Comparison of ENCODE assay signal across 1 cellular context in the genomic region with DNA sequence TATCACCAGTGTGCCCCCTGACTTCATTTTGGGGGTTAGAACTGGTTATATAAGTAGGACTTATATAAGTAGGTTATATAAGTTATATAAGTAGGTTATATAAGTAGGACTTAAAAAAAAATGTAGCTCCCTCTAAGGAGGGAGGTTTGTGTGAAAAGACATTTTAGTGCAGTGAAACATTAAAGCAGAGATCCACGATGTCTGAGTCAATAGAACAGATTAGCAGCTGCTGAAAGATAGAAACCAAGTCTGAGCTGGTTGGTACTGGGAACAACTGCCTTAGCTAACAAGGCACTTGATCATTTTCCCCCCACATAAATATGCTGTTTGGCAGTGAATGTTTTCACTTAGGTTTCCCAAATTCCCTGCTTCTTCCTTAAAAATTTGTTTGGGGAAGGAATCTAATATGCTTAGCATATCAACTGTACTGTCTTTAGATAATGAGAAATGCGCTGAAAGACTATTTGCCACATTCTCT.
TF ChIP-seq lines count a peak whose summit lies in the region.

No MANE protein-coding gene starts in this region.

TF ChIP-seq in HCT116, 20 proteins besides CTCF, POLR2A, EP300 and RAD21 (continued from another document):
- TF ChIP-seq CBX3 (IDR thresholded peaks at IDR 0.05; ENCODE audit: low read depth), result no peak
- TF ChIP-seq, protein P1, sequence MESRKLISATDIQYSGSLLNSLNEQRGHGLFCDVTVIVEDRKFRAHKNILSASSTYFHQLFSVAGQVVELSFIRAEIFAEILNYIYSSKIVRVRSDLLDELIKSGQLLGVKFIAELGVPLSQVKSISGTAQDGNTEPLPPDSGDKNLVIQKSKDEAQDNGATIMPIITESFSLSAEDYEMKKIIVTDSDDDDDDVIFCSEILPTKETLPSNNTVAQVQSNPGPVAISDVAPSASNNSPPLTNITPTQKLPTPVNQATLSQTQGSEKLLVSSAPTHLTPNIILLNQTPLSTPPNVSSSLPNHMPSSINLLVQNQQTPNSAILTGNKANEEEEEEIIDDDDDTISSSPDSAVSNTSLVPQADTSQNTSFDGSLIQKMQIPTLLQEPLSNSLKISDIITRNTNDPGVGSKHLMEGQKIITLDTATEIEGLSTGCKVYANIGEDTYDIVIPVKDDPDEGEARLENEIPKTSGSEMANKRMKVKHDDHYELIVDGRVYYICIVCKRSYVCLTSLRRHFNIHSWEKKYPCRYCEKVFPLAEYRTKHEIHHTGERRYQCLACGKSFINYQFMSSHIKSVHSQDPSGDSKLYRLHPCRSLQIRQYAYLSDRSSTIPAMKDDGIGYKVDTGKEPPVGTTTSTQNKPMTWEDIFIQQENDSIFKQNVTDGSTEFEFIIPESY (IDR thresholded peaks at IDR 0.05; ENCODE audit: extremely low read depth, insufficient replicate concordance, low read length), result no peak
- TF ChIP-seq EZH2phosphoT487 (IDR thresholded peaks at IDR 0.05; ENCODE audit: borderline replicate concordance), result no peak
